Comparison of ENCODE assay signal across 12 cellular contexts in genomic region chr6:101401792-101402617, GRCh38. TPM values are rescaled to one million over a fixed set of nuclear protein-coding genes. Genes with fewer than 3 reads are reported as not detected.
DNase-seq lines count a peak whose midpoint lies in the region; ATAC-seq, FAIRE-seq and TF ChIP-seq lines count a peak whose summit lies in the region.
"Had no signal": no experiment of that assay in that cellular context is flagged by ENCODE, and none has a peak within 500 bp of the region (broad histone marks: within the 10 kb centered on the region; RNA-seq: fewer than 3 reads in every experiment).

No MANE protein-coding gene starts in this region.

- no peak for TF ChIP-seq CTCF in A549 (IDR thresholded peaks at IDR 0.05)
- no peak for TF ChIP-seq CTCF in HFF-Myc (IDR thresholded peaks at IDR 0.05; ENCODE audit: low read depth, low read length, missing control alignments)
- peak in 1 of 2 experiments; percentile 29 for TF ChIP-seq CTCF in brain (conservative IDR thresholded peaks at IDR 0.05)

- peaks cover 49% of the 10 kb centered on the region for H3K27me3 Mint-ChIP-seq in brain
- H3K27me3 Mint-ChIP-seq in immature natural killer cell (ENCODE audit: low read depth in 3 of 3) = peaks cover 3 to 8% (median 6%) of the 10 kb centered on the region in 3 donors

- WGBS in A549 (ENCODE audit: missing lambda C conversion rate) = 5% methylated on average over 28 of the region's 50 CpGs

- no peak for TF ChIP-seq EP300 in A549 (IDR thresholded peaks at IDR 0.05)

- peak overlapping the region; percentile 65 for H3K4me2 ChIP-seq in A549

- H3K27ac Mint-ChIP-seq in brain (peak overlapping the region in 4 of 5 experiments; percentile 20 to 98 (median 64)), immature natural killer cell (no peak overlapping the region)
- H3K27ac Mint-ChIP-seq: CD8-positive, alpha-beta T cell had no signal

- peaks cover 7% of the 10 kb centered on the region for H3K36me3 Mint-ChIP-seq in brain
- peaks cover 0 to 7% (median 4%) of the 10 kb centered on the region in 3 donors for H3K36me3 Mint-ChIP-seq in immature natural killer cell
- H3K36me3 Mint-ChIP-seq: CD8-positive, alpha-beta T cell had no signal

- H3K4me3 ChIP-seq in A549 = peak overlapping the region; percentile 24; the same call in 2 of the 3 replicates
- H3K4me3 ChIP-seq in HFF-Myc (replicated peaks; ENCODE audit: low read depth, low read length) = peak overlapping the region; percentile 21
- peak overlapping the region; percentile 67 for H3K4me3 ChIP-seq in iPS-18a (ENCODE audit: low read length)

- no peaks in the 10 kb centered on the region for H3K9me3 ChIP-seq in A549
- no peaks in the 10 kb centered on the region for H3K9me3 ChIP-seq in iPS-18a (ENCODE audit: control insufficient read depth, low read depth, low read length)

- peaks cover 58% of the 10 kb centered on the region for H3K27me3 ChIP-seq in iPS-18a (ENCODE audit: control insufficient read depth, insufficient read depth, low read length)

- CTCF ChIA-PET in A549 (lab: Yijun Ruan, JAX) = no interaction called here

- TF ChIP-seq POLR2A in A549 (IDR thresholded peaks at IDR 0.05; ENCODE audit: low read length) = no peak

- no peaks in the 10 kb centered on the region for H3K4me1 ChIP-seq in A549
- H3K4me1 ChIP-seq in iPS-18a (ENCODE audit: control insufficient read depth, low read depth, low read length) = peaks cover 35% of the 10 kb centered on the region

- H3K9me3 Mint-ChIP-seq in brain (peaks cover 0 to 4% (median 0%) of the 10 kb centered on the region in 5 experiments), immature natural killer cell (peaks cover 11 to 64% (median 32%) of the 10 kb centered on the region in 6 donors)

- no peak for DNase-seq in A549 (ENCODE audit: low read depth in 1 of 2, low spot score in 1 of 2)
- DNase-seq in HFF-Myc (ENCODE audit: extremely low read depth, low read depth) = no peak
- DNase-seq in sciatic nerve (ENCODE audit: low spot score) = no peak
- DNase-seq in immature natural killer cell = no peak
- no peak for DNase-seq in germinal center (ENCODE audit: low spot score)
- no peak for DNase-seq in NAMALWA (ENCODE audit: low spot score)
- DNase-seq: activated naive CD4-positive, alpha-beta T cell treated with anti-CD3 and anti-CD28 coated beads, Interleukin-2, amount 50 U/mL, for 16 hours; CD8-positive, alpha-beta T cell; NCI-H1694 treated with DMSO at 0.1 percent for 48 hours; small intestine had no signal

- H3K27ac ChIP-seq in A549 = no peak overlapping the region
- no peak overlapping the region for H3K27ac ChIP-seq in iPS-18a (ENCODE audit: low read length)

- H3K4me1 Mint-ChIP-seq in brain = peaks cover 53% of the 10 kb centered on the region
- no peaks in the 10 kb centered on the region for H3K4me1 Mint-ChIP-seq in immature natural killer cell

- no peak for FAIRE-seq in A549 (lab: Jason Lieb, UNC)
- FAIRE-seq: small intestine had no signal

- H3K36me3 ChIP-seq in iPS-18a (ENCODE audit: control insufficient read depth, low read depth, low read length) = no peaks in the 10 kb centered on the region

- H3K4me3 Mint-ChIP-seq in brain (peak overlapping the region; percentile 84 to 90 (median 85)), immature natural killer cell (peak overlapping the region in 1 of 5 donors; percentile 2)
- H3K4me3 Mint-ChIP-seq: CD8-positive, alpha-beta T cell had no signal

- intact Hi-C loops in sciatic nerve (cut with DNase I) = no loop called here

- POLR2A ChIA-PET in A549 (lab: Yijun Ruan, JAX) = no interaction called here

- no peak overlapping the region for H3K9ac ChIP-seq in iPS-18a (ENCODE audit: low read length)

- ATAC-seq in A549 = peak; percentile 54 to 68
- ATAC-seq in sciatic nerve = no peak
- ATAC-seq: CD8-positive, alpha-beta T cell had no signal

- no peak for TF ChIP-seq RAD21 in A549 (conservative IDR thresholded peaks at IDR 0.05 in 1 of 2, IDR thresholded peaks at IDR 0.05 in 1 of 2)

TF ChIP-seq in A549, 52 proteins besides CTCF, POLR2A, EP300 and RAD21:
- no peak for TF ChIP-seq EHF (CRISPR knock-in tag; IDR thresholded peaks at IDR 0.05)
- TF ChIP-seq USF2 (IDR thresholded peaks at IDR 0.05) = no peak
- TF ChIP-seq HEYL (CRISPR knock-in tag; IDR thresholded peaks at IDR 0.05) = no peak

RNA-seq across cellular contexts. Expression of gene GRIK2, which starts 8.5 kb away (rescaled TPM):
- polyA plus RNA-seq in A549 (2011; rRNA removed) (0.56 and 0.63 TPM in 2 replicates), A549 (2017; fragmentation: RNase III; extraction: RNeasy Plus Mini Kit Qiagen cat#74134 plus additional on column Dnase treatment) (0.51 to 0.65 TPM (median 0.55 TPM) in 3 replicates), brain (ENCODE audit: insufficient read depth, low read depth, low replicate concordance) (0.64 TPM), immature natural killer cell (not detected)
- polyA plus RNA-seq in A549 (2012; cell fraction: cytosol; rRNA removed) = 0.07 and 0.08 TPM in 2 replicates
- polyA plus RNA-seq in A549 (2012; cell fraction: nucleus; rRNA removed) = 0.06 and 0.10 TPM in 2 replicates
- 1.3 and 1.4 TPM in 2 replicates for polyA minus RNA-seq in A549 (2011; rRNA and poly(A)+ RNA removed)
- 12.8 TPM for total RNA-seq in sciatic nerve
- total RNA-seq: CD8-positive, alpha-beta T cell had no signal

Comparison
In these comparisons a context has a peak if more than half of its experiments do, and no peak if none do; other contexts are left out.
1. H3K27ac Mint-ChIP-seq: peak in brain (4 of 5); none in immature natural killer cell (0 of 6).
2. Peak in every context shown above with its lines, with median percentiles within 50 percentile points of each other: H3K4me3 ChIP-seq.